ENCODE assay signal across 9 cellular contexts in the genomic region with DNA sequence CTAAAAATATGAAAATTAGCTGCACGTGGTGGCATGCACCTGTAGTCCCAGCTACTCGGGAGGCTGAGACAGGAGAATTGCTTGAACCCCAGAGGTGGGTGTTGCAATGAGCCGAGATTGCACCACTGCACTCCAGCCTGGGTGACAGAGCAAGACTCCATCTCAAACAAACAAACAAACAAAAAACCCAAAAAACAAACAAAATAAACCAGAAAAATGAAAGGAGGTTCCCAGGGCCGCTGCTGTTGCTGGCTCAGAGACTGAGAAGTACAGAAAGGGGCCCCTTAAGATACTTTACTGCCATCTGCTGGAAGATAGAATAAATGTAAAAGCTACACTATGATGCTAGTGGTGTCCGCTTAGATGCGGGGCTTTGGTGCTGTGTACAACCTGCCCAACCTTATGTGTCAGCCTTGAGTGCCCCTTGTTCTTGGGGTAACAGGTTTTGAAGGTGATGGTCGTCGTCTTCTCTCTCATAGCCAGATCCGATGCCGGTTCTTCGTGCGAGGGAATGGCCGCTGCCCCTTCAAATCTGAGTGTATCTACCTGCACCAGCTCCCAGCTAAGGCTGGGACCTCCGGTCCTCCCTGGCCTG. TPM values are rescaled to one million over a fixed set of nuclear protein-coding genes. Genes with fewer than 3 reads are reported as not detected.
DNase-seq lines count a peak whose midpoint lies in the region; ATAC-seq and TF ChIP-seq lines count a peak whose summit lies in the region.
"Had no signal": no experiment of that assay in that cellular context is flagged by ENCODE, and none has a peak within 500 bp of the region (broad histone marks: within the 10 kb centered on the region; RNA-seq: fewer than 3 reads in every experiment).

No MANE protein-coding gene starts in this region.

- DNase-seq in activated CD4-positive, alpha-beta T cell treated with anti-CD3 and anti-CD28 coated beads for 36 hours = peak; percentile 57
- DNase-seq in activated CD4-positive, alpha-beta T cell treated with anti-CD3 and anti-CD28 coated beads for 1 hour = no peak
- DNase-seq in HT1080 (ENCODE audit: low read depth) = peak; percentile 60
- peak; percentile 82 for DNase-seq in NCI-H748 (lab: John Stamatoyannopoulos, UW; ENCODE audit: unreplicated experiment)
- DNase-seq in activated CD8-positive, alpha-beta memory T cell treated with anti-CD3 and anti-CD28 coated beads, Interleukin-2, amount 50 U/mL, for 1 hour (ENCODE audit: extremely low read depth) = peak; percentile 17
- peak; percentile 79 for DNase-seq in fibroblast of villous mesenchyme (ENCODE audit: low read depth)
- no peak for DNase-seq in omental fat pad (ENCODE audit: low spot score)

- no peak overlapping the region for H3K4me3 Mint-ChIP-seq in activated CD4-positive, alpha-beta T cell treated with anti-CD3 and anti-CD28 coated beads for 36 hours

- H3K27me3 Mint-ChIP-seq in activated CD4-positive, alpha-beta T cell treated with anti-CD3 and anti-CD28 coated beads for 36 hours = no peaks in the 10 kb centered on the region

- H3K9me3 Mint-ChIP-seq in activated CD4-positive, alpha-beta T cell treated with anti-CD3 and anti-CD28 coated beads for 36 hours (ENCODE audit: low read depth) = no peaks in the 10 kb centered on the region

- intact Hi-C loops in activated CD4-positive, alpha-beta T cell treated with anti-CD3 and anti-CD28 coated beads for 36 hours (cut with DNase I, micrococcal nuclease) = loop anchor here (1.0 kb wide), 2 partner anchors 107 to 152 kb away; a partner anchor contains a TSS

- CTCF ChIA-PET in activated CD4-positive, alpha-beta T cell treated with anti-CD3 and anti-CD28 coated beads for 36 hours (lab: Charles Lee) = interaction anchor here (0.5 to 8.4 kb wide), 34 partner anchors 12 to 919 kb away, joined by 3 to 181 read pairs (median 4); a partner anchor contains a TSS

- H3K27ac Mint-ChIP-seq in activated CD4-positive, alpha-beta T cell treated with anti-CD3 and anti-CD28 coated beads for 36 hours = no peak overlapping the region

- POLR2A ChIA-PET in activated CD4-positive, alpha-beta T cell treated with anti-CD3 and anti-CD28 coated beads for 36 hours (lab: Charles Lee) = interaction anchor here (0.8 to 1.3 kb wide), 4 partner anchors 105 to 151 kb away, joined by 3 to 6 read pairs (median 3); a partner anchor contains a TSS

- no peak overlapping the region for H3K4me3 ChIP-seq in fibroblast of villous mesenchyme (ENCODE audit: low read depth, low read length)
- H3K4me3 ChIP-seq: BLaER1 treated with 17β-estradiol and CSF1 and Interleukin-3, amounts not matched to agents 10 nM and 100 nM had no signal

- no peaks in the 10 kb centered on the region for H3K36me3 Mint-ChIP-seq in activated CD4-positive, alpha-beta T cell treated with anti-CD3 and anti-CD28 coated beads for 36 hours (ENCODE audit: low read depth)

- peak; percentile 68 for ATAC-seq in activated CD4-positive, alpha-beta T cell treated with anti-CD3 and anti-CD28 coated beads for 36 hours
- ATAC-seq in omental fat pad (ENCODE audit: low FRiP score) = peak; percentile 50
- ATAC-seq in HG03520 (IDR thresholded peaks at IDR 0.05; ENCODE audit: unreplicated experiment) = no peak

- peak; percentile 71 for TF ChIP-seq CTCF in fibroblast of villous mesenchyme (IDR thresholded peaks at IDR 0.05; ENCODE audit: insufficient read depth, low read depth, low read length)
- peak in 1 of 3 donors; percentile 13 for TF ChIP-seq CTCF in omental fat pad (IDR thresholded peaks at IDR 0.05)

- peaks cover 31% of the 10 kb centered on the region for H3K4me1 Mint-ChIP-seq in activated CD4-positive, alpha-beta T cell treated with anti-CD3 and anti-CD28 coated beads for 36 hours

RNA-seq across cellular contexts. Expression of a gene that starts 2.8 kb away (rescaled TPM):
- total RNA-seq in activated CD4-positive, alpha-beta T cell treated with anti-CD3 and anti-CD28 coated beads for 36 hours = 10 to 100 TPM; 14.3 to 14.8 TPM
- 15.5 and 16.0 TPM in 2 replicates for total RNA-seq in HT1080 (2014; rRNA removed; shearing (Covaris generic))
- 14.5 and 15.5 TPM in 2 replicates for polyA plus RNA-seq in HT1080 (2015; cell fraction: cytosol; rRNA removed)
- polyA plus RNA-seq in HT1080 (2015; cell fraction: nucleus; rRNA removed) = 14.8 and 15.3 TPM in 2 replicates
- total RNA-seq in fibroblast of villous mesenchyme (4.5 and 6.5 TPM in 2 replicates), omental fat pad (1 to 10 TPM; 1.9 to 9.6 (median 5.4) TPM)

RNA-seq across cellular contexts. Expression of a gene that starts 18.8 kb away (rescaled TPM):
- total RNA-seq in activated CD4-positive, alpha-beta T cell treated with anti-CD3 and anti-CD28 coated beads for 36 hours = 1,000 to 10,000 TPM; 1,952 to 2,334 TPM
- total RNA-seq in HT1080 (2014; rRNA removed; shearing (Covaris generic)) = 2,516 and 3,111 TPM in 2 replicates
- polyA plus RNA-seq in HT1080 (2015; cell fraction: cytosol; rRNA removed) = 2,319 and 2,338 TPM in 2 replicates
- 921 and 926 TPM in 2 replicates for polyA plus RNA-seq in HT1080 (2015; cell fraction: nucleus; rRNA removed)
- total RNA-seq in fibroblast of villous mesenchyme = 1,513 and 2,144 TPM in 2 replicates
- 1,000 to 10,000 TPM; 1,059 to 1,562 (median 1,256) TPM for total RNA-seq in omental fat pad

RNA-seq across cellular contexts. Expression of a gene that starts 47.5 kb away (rescaled TPM):
- total RNA-seq in activated CD4-positive, alpha-beta T cell treated with anti-CD3 and anti-CD28 coated beads for 36 hours = 1 to 10 TPM; 1.4 to 1.5 TPM
- 3.8 and 3.9 TPM in 2 replicates for total RNA-seq in HT1080 (2014; rRNA removed; shearing (Covaris generic))
- polyA plus RNA-seq in HT1080 (2015; cell fraction: cytosol; rRNA removed) = 8.6 and 9.3 TPM in 2 replicates
- polyA plus RNA-seq in HT1080 (2015; cell fraction: nucleus; rRNA removed) = 11.9 and 13.7 TPM in 2 replicates
- total RNA-seq in fibroblast of villous mesenchyme (23.7 and 27.1 TPM in 2 replicates), omental fat pad (10 to 100 TPM in 3 of 4 donors, 1 to 10 TPM in 1; 8.2 to 16.0 (median 14.2) TPM)

Comparison
In these comparisons a context has a peak if more than half of its experiments do, and no peak if none do; other contexts are left out.
1. DNase-seq: peak in activated CD4-positive, alpha-beta T cell treated with anti-CD3 and anti-CD28 coated beads for 36 hours (single experiment), HT1080 (single experiment), NCI-H748 (single experiment), activated CD8-positive, alpha-beta memory T cell treated with anti-CD3 and anti-CD28 coated beads, Interleukin-2, amount 50 U/mL, for 1 hour (single experiment) and fibroblast of villous mesenchyme (single experiment); none in activated CD4-positive, alpha-beta T cell treated with anti-CD3 and anti-CD28 coated beads for 1 hour (single experiment) and omental fat pad (single experiment).